In the genomic region with DNA sequence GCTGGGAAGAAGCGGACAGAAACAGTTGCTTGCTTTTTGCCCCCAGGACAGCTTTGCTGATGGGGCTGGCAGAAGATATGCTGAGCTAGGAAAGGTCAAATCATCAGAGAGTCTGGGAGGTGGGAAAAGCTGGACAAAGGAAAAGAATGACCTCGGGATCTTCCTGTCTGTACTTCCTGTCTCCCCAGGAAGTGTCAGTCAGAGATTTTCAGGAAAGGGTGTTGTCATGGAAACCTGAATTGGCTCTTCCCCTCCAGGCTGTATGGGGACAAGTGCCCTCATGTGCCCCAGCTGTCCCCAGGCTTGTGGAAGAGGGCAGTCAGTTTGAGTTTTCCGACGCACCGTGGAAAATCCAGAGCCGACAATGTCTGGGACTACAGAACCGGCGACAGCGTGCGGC, we compare ENCODE assay signal across 14 cellular contexts.
DNase-seq lines count a peak whose midpoint lies in the region; ATAC-seq, FAIRE-seq and TF ChIP-seq lines count a peak whose summit lies in the region.
"Had no signal": no experiment of that assay in that cellular context is flagged by ENCODE, and none has a peak within 500 bp of the region (broad histone marks: within the 10 kb centered on the region; RNA-seq: fewer than 3 reads in every experiment).

No MANE protein-coding gene starts in this region.

- peaks cover 0 to 58% (median 18%) of the 10 kb centered on the region in 12 donors for H3K4me1 ChIP-seq in heart left ventricle
- peaks cover 18% of the 10 kb centered on the region for H3K4me1 ChIP-seq in HepG2 (ENCODE audit: insufficient read depth, low read length)
- peaks cover 21 to 67% of the 10 kb centered on the region in 2 donors for H3K4me1 ChIP-seq in thoracic aorta (ENCODE audit: control insufficient read depth in 1 of 2, low read depth in 2 of 2)
- no peaks in the 10 kb centered on the region for H3K4me1 ChIP-seq in small intestine (ENCODE audit: control insufficient read depth in 2 of 2, insufficient read depth in 1 of 2, low read depth in 1 of 2, low read length in 1 of 2)

- H2AFZ ChIP-seq in HepG2 (ENCODE audit: low read length) = no peak overlapping the region

- intact Hi-C loops in heart left ventricle (cut with DNase I) (loop anchor here in 7 of 10 donors (5.0 to 10.0 kb wide), 5 partner anchors 96 to 236 kb away; no protein-coding TSS in a partner anchor), cardiac septum (cut with DNase I) (loop anchor here (5.0 to 10.0 kb wide), 4 partner anchors 43 to 338 kb away; no protein-coding TSS in a partner anchor), HepG2 (cut with micrococcal nuclease; ENCODE audit: unreplicated experiment) (no loop called here)

- in situ Hi-C loops in HepG2 (cut with HindIII; ENCODE audit: extremely low pct_ligation_motif_present, low pct_unique_long_range_greater_than_20kb) = loop anchor here (10.0 kb wide), 1 partner anchor 106 kb away; no protein-coding TSS in a partner anchor

- 51 to 69% (median 59%) methylated on average over 10 of the region's 10 CpGs for WGBS in heart left ventricle, 4 donors
- WGBS in HepG2 (ENCODE audit: low lambda C conversion rate) = 79% methylated on average over 10 of the region's 10 CpGs
- 11 to 59% (median 36%) methylated on average over 10 of the region's 10 CpGs for WGBS in small intestine, 3 donors

- H3K9ac ChIP-seq in HepG2 (ENCODE audit: insufficient read depth, low read depth, low read length) = no peak overlapping the region

- H3K27me3 ChIP-seq in heart left ventricle (no peaks in the 10 kb centered on the region), HepG2 (ENCODE audit: control insufficient read depth in 1 of 2, insufficient read depth in 2 of 2, low read length in 2 of 2) (peaks cover 0 to 6% of the 10 kb centered on the region in 2 experiments; a peak in 1 of 5 replicates), thoracic aorta (replicated peaks; ENCODE audit: insufficient read depth) (no peaks in the 10 kb centered on the region), small intestine (ENCODE audit: control insufficient read depth in 2 of 2, insufficient read depth in 2 of 2, low read length in 2 of 2) (no peaks in the 10 kb centered on the region)
- H3K27me3 ChIP-seq: thyroid gland had no signal

- CTCF ChIA-PET in HepG2 (lab: Yijun Ruan, JAX; ENCODE audit: low intra/inter-chr PET ratio, low total read pairs) = no interaction called here

- no peak for TF ChIP-seq EP300 in HepG2 (IDR thresholded peaks at IDR 0.05; ENCODE audit: low read depth in 2 of 2, low read length in 2 of 2)
- TF ChIP-seq EP300 in HepG2 (CRISPR knock-in tag; IDR thresholded peaks at IDR 0.05; ENCODE audit: borderline replicate concordance) = no peak

- TF ChIP-seq CTCF in heart left ventricle (IDR thresholded peaks at IDR 0.05) (no peak), HepG2 (CRISPR knock-in tag; IDR thresholded peaks at IDR 0.05) (no peak), thoracic aorta (IDR thresholded peaks at IDR 0.05) (no peak)

- no peaks in the 10 kb centered on the region for H3K79me2 ChIP-seq in HepG2 (ENCODE audit: insufficient read depth, low read length)

- DNase-seq in heart left ventricle (peak in 2 of 5 donors; percentile 35 to 36), cardiac septum (ENCODE audit: low spot score) (no peak), dermis blood vessel endothelial cell (peak; percentile 68), HepG2 (ENCODE audit: low spot score) (no peak), thoracic aorta (ENCODE audit: low spot score) (no peak), small intestine (no peak), urothelium cell line (ENCODE audit: low spot score) (no peak)
- DNase-seq: COR-L47, Kasumi-1, NCI-H146, NCI-H526 treated with DMSO at 0.1 percent for 48 hours had no signal

- H3K9me3 ChIP-seq in heart left ventricle = no peaks in the 10 kb centered on the region
- H3K9me3 ChIP-seq in HepG2 (ENCODE audit: low read length) = no peaks in the 10 kb centered on the region
- H3K9me3 ChIP-seq in thoracic aorta = no peaks in the 10 kb centered on the region
- no peaks in the 10 kb centered on the region for H3K9me3 ChIP-seq in small intestine (ENCODE audit: control insufficient read depth, low read depth)
- H3K9me3 ChIP-seq: thyroid gland had no signal

- POLR2A ChIA-PET in HepG2 (lab: Yijun Ruan, JAX) = no interaction called here

- H3K4me3 ChIP-seq in heart left ventricle (peak overlapping the region in 2 of 12 donors; percentile 2 to 10), HepG2 (replicated peaks in 1 of 3; ENCODE audit: insufficient read depth in 1 of 3, low read depth in 2 of 3, low read length in 3 of 3) (no peak overlapping the region), thoracic aorta (no peak overlapping the region), small intestine (ENCODE audit: low read depth in 1 of 2, low read length in 2 of 2) (no peak overlapping the region)
- H3K4me3 ChIP-seq: thyroid gland had no signal

- H3K27ac ChIP-seq in heart left ventricle (peak overlapping the region in 7 of 12 donors; percentile 20 to 87 (median 46)), HepG2 (ENCODE audit: extremely low read length, insufficient read depth, low read length) (no peak overlapping the region), thoracic aorta (peak overlapping the region; percentile 18 to 37), small intestine (ENCODE audit: low read depth in 1 of 2, low read length in 1 of 2) (no peak overlapping the region)

- TF ChIP-seq POLR2A in heart left ventricle (IDR thresholded peaks at IDR 0.05) = no peak
- TF ChIP-seq POLR2A in HepG2 (IDR thresholded peaks at IDR 0.05; ENCODE audit: insufficient read depth in 1 of 2, low read depth in 2 of 2, low read length in 2 of 2) = no peak

- BruUV-seq in HepG2 (replicated peaks; lab: Mats Ljungman, UMichigan) = no TSS peak

- H4K20me1 ChIP-seq in HepG2 (ENCODE audit: insufficient read depth, low read length) = no peaks in the 10 kb centered on the region

- peak in 3 of 4 donors; percentile 13 to 47 (median 35) for ATAC-seq in heart left ventricle
- ATAC-seq in HepG2 = no peak
- ATAC-seq in thoracic aorta (ENCODE audit: insufficient number of reproducible peaks, low FRiP score, low read depth) = no peak
- ATAC-seq in HG03439 (IDR thresholded peaks at IDR 0.05; ENCODE audit: unreplicated experiment) = no peak

- FAIRE-seq in HepG2 (lab: Jason Lieb, UNC) (no peak), small intestine (lab: Jason Lieb, UNC) (no peak), urothelium cell line (lab: Jason Lieb, UNC) (no peak)
- FAIRE-seq: GM18507 had no signal

- H3K36me3 ChIP-seq in heart left ventricle (no peaks in the 10 kb centered on the region), HepG2 (replicated peaks in 1 of 2; ENCODE audit: control insufficient read depth in 1 of 2, insufficient read depth in 2 of 2, low read length in 2 of 2) (no peaks in the 10 kb centered on the region), thoracic aorta (no peaks in the 10 kb centered on the region), small intestine (ENCODE audit: control insufficient read depth in 2 of 2, insufficient read depth in 2 of 2, low read length in 2 of 2) (no peaks in the 10 kb centered on the region)
- H3K36me3 ChIP-seq: thyroid gland had no signal

- H3K4me2 ChIP-seq in HepG2 (ENCODE audit: low read depth, low read length) = peak overlapping the region; percentile 20; the same call in 1 of the 2 replicates

- no peak for TF ChIP-seq RAD21 in HepG2 (CRISPR knock-in tag; IDR thresholded peaks at IDR 0.05)

TF ChIP-seq in HepG2, 621 proteins besides CTCF, POLR2A, EP300 and RAD21 (continues in another document):
- TF ChIP-seq ELF4 (CRISPR knock-in tag; IDR thresholded peaks at IDR 0.05; ENCODE audit: borderline replicate concordance) (no peak), ZNF546 (CRISPR knock-in tag; conservative IDR thresholded peaks at IDR 0.05) (no peak), SALL1 (CRISPR knock-in tag; IDR thresholded peaks at IDR 0.05) (peak; percentile 13; the same call in 1 of the 2 replicates), ZNF138 (CRISPR knock-in tag; IDR thresholded peaks at IDR 0.05; ENCODE audit: low read depth) (no peak), GABPA (IDR thresholded peaks at IDR 0.05; ENCODE audit: low read depth, low read length) (no peak; the same call in 1 of the 2 replicates), GABPA (CRISPR knock-in tag; IDR thresholded peaks at IDR 0.05; ENCODE audit: low read depth) (peak; percentile 72)

Comparison
In these comparisons a context has a peak if more than half of its experiments do, and no peak if none do; other contexts are left out.
1. ATAC-seq: peak in heart left ventricle (3 of 4); none in HepG2 (single experiment), thoracic aorta (single experiment) and HG03439 (single experiment).
2. H3K27ac ChIP-seq: peak in heart left ventricle (7 of 12) and thoracic aorta (2 of 2); none in HepG2 (single experiment) and small intestine (0 of 2).